Comparison of ENCODE assay signal across 25 cellular contexts in the genomic region with DNA sequence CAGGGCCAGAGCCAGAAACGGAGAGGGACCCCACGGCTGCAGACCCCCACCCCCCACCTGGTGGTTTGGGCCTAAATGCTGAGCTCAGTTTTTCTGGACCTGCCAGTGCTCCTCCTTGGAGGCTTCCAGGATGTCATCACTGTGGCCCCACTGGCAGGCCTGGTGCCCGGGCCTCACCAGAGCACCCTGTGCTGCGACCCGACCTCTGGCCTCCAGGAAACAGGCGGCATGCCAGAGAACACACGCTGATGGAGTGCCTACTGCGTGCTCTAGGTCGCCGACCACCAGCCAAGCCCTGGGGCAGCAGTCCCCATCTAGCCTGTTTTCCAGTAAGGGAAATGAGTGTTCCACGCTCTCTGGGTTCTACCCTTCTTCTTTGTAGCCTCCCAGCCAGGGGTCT.
"Had no signal": no experiment of that assay in that cellular context is flagged by ENCODE, and none has a peak within 500 bp of the region (broad histone marks: within the 10 kb centered on the region; RNA-seq: fewer than 3 reads in every experiment).

No MANE protein-coding gene starts in this region.

- H3K9me3 Mint-ChIP-seq: activated naive CD4-positive, alpha-beta T cell treated with anti-CD3 and anti-CD28 coated beads, Interleukin-2, amount 50 U/mL, for 72 hours; activated T-helper 17 cell treated with anti-CD3 and anti-CD28 coated beads, Interleukin-2, amount 50 U/mL, for 72 hours; central memory CD8-positive, alpha-beta T cell; effector memory CD8-positive, alpha-beta T cell; T-cell; T-helper 2 cell treated with Interferon-gamma antibody and Interleukin-4, amounts not matched to agents 5 μg/mL and 100 μg/mL, for 36 hours had no signal

- DNase-seq: activated CD4-positive, alpha-beta T cell treated with anti-CD3 and anti-CD28 coated beads for 1 hour; activated CD4-positive, alpha-beta T cell treated with anti-CD3 and anti-CD28 coated beads, Interleukin-2, amount 50 U/mL, for 1 hour; activated CD8-positive, alpha-beta T cell treated with anti-CD3 and anti-CD28 coated beads, Interleukin-2, amount 10 ng/mL, durations not matched to agents 7 days and 5 days; activated T-cell treated with anti-CD3 and anti-CD28 coated beads, Interleukin-2, amount 50 U/mL, for 1 hour; colonic mucosa; effector memory CD8-positive, alpha-beta T cell; foreskin melanocyte; hypothalamus; left colon; mammary epithelial cell; stimulated activated CD4-positive, alpha-beta T cell treated with anti-CD3 and anti-CD28 coated beads, Interleukin-4, amount 100 ng/mL, for 1 hour; stimulated activated naive CD4-positive, alpha-beta T cell treated with Interleukin-2 at 50 U/mL for 16 hours; T-cell; upper lobe of left lung had no signal

- ATAC-seq: activated CD8-positive, alpha-beta T cell treated with anti-CD3 and anti-CD28 coated beads, Interleukin-2, amount 10 ng/mL, durations not matched to agents 7 days and 5 days; activated T-helper 17 cell treated with anti-CD3 and anti-CD28 coated beads, Interleukin-2, amount 50 U/mL, for 72 hours; effector memory CD8-positive, alpha-beta T cell; esophagus mucosa; left colon; SK-N-SH treated with all-trans-retinoic acid at 6 μM for 48 hours; T-cell had no signal

- H3K4me3 Mint-ChIP-seq: activated CD8-positive, alpha-beta T cell treated with anti-CD3 and anti-CD28 coated beads, Interleukin-2, amount 10 ng/mL, durations not matched to agents 7 days and 5 days; activated T-helper 17 cell treated with anti-CD3 and anti-CD28 coated beads, Interleukin-2, amount 50 U/mL, for 72 hours; central memory CD8-positive, alpha-beta T cell; nephron; T-cell; T-helper 2 cell treated with Interferon-gamma antibody and Interleukin-4, amounts not matched to agents 5 μg/mL and 100 μg/mL, for 36 hours had no signal

- H3K27me3 ChIP-seq: ascending aorta, colonic mucosa, dorsolateral prefrontal cortex, upper lobe of left lung had no signal

- H3K36me3 ChIP-seq: colonic mucosa, thoracic aorta had no signal

- H3K9me3 ChIP-seq: ascending aorta, colonic mucosa, thoracic aorta, upper lobe of left lung had no signal

- H3K36me3 Mint-ChIP-seq: activated naive CD4-positive, alpha-beta T cell treated with anti-CD3 and anti-CD28 coated beads, Interleukin-2, amount 50 U/mL, for 72 hours; T-cell had no signal

- H3K4me1 ChIP-seq: ascending aorta, colonic mucosa had no signal

- H3K27me3 Mint-ChIP-seq: activated T-helper 17 cell treated with anti-CD3 and anti-CD28 coated beads, Interleukin-2, amount 50 U/mL, for 72 hours; central memory CD8-positive, alpha-beta T cell; effector memory CD8-positive, alpha-beta T cell; T-cell had no signal

- H3K27ac Mint-ChIP-seq: activated naive CD4-positive, alpha-beta T cell treated with anti-CD3 and anti-CD28 coated beads, Interleukin-2, amount 50 U/mL, for 72 hours; activated T-helper 17 cell treated with anti-CD3 and anti-CD28 coated beads, Interleukin-2, amount 50 U/mL, for 72 hours; nephron; T-cell; T-helper 2 cell treated with Interferon-gamma antibody and Interleukin-4, amounts not matched to agents 5 μg/mL and 100 μg/mL, for 36 hours had no signal

- H3K27ac ChIP-seq: ascending aorta, colonic mucosa, thoracic aorta, upper lobe of left lung, VCaP had no signal

- H3K4me3 ChIP-seq: ascending aorta, colonic mucosa, dorsolateral prefrontal cortex, thoracic aorta, upper lobe of left lung had no signal
